In genomic region chr10:14740684-14741247, GRCh38 we compare ENCODE assay signal across 10 cellular contexts. TPM values are rescaled to one million over a fixed set of nuclear protein-coding genes. Genes with fewer than 3 reads are reported as not detected.
DNase-seq lines count a peak whose midpoint lies in the region; ATAC-seq, FAIRE-seq and TF ChIP-seq lines count a peak whose summit lies in the region.
"Had no signal": no experiment of that assay in that cellular context is flagged by ENCODE, and none has a peak within 500 bp of the region (broad histone marks: within the 10 kb centered on the region; RNA-seq: fewer than 3 reads in every experiment).

No MANE protein-coding gene starts in this region.

- H3K27ac ChIP-seq in mucosa of rectum (ENCODE audit: low read depth in 2 of 2, low read length in 2 of 2) (peak overlapping the region; percentile 53 to 71), prostate gland (no peak overlapping the region), kidney (ENCODE audit: low read depth in 2 of 2, low read length in 2 of 2) (peak overlapping the region in 1 of 2 donors; percentile 66)

- no peak overlapping the region for H3K4me3 ChIP-seq in mucosa of rectum (ENCODE audit: low read length in 2 of 2)
- no peak overlapping the region for H3K4me3 ChIP-seq in prostate gland
- no peak overlapping the region for H3K4me3 ChIP-seq in kidney (ENCODE audit: low read length in 2 of 2)

- DNase-seq in GDM1 (lab: John Stamatoyannopoulos, UW) (peak; percentile 18), T-cell (no peak), prostate gland (ENCODE audit: low spot score) (no peak), kidney (no peak), head of caudate nucleus (no peak), NCI-H69 (lab: John Stamatoyannopoulos, UW) (no peak)
- DNase-seq: activated naive CD4-positive, alpha-beta T cell; DMS79 treated with DMSO at 0.1 percent for 48 hours had no signal

- H3K36me3 Mint-ChIP-seq in T-cell, result peaks cover 3% of the 10 kb centered on the region

- no peaks in the 10 kb centered on the region for H3K27me3 ChIP-seq in mucosa of rectum (ENCODE audit: control insufficient read depth in 2 of 2, insufficient read depth in 2 of 2, low read length in 2 of 2)
- H3K27me3 ChIP-seq in prostate gland (replicated peaks; ENCODE audit: insufficient read depth), result no peaks in the 10 kb centered on the region

- no peak for TF ChIP-seq POLR2A in prostate gland (IDR thresholded peaks at IDR 0.05)

- ATAC-seq in HG02610 (IDR thresholded peaks at IDR 0.05; ENCODE audit: unreplicated experiment) (peak; percentile 52), T-cell (replicated peaks in 1 of 4) (no peak)

- no peak overlapping the region for H3K4me3 Mint-ChIP-seq in T-cell

- peak overlapping the region; percentile 34 to 71 for H3K27ac Mint-ChIP-seq in T-cell

- H3K27me3 Mint-ChIP-seq in T-cell, result no peaks in the 10 kb centered on the region

- intact Hi-C loops in prostate gland (cut with DNase I) (no loop called here), kidney (cut with DNase I) (no loop called here), head of caudate nucleus (cut with DNase I) (no loop called here)

- CTCF ChIA-PET in T-cell (lab: Charles Lee), result no interaction called here

- H3K9ac ChIP-seq in mucosa of rectum (ENCODE audit: low read depth in 1 of 2, low read length in 2 of 2), result no peak overlapping the region
- no peak overlapping the region for H3K9ac ChIP-seq in kidney (ENCODE audit: low read length in 2 of 2)

- H3K9me3 ChIP-seq in mucosa of rectum (ENCODE audit: control insufficient read depth in 2 of 2, low read length in 2 of 2), result no peaks in the 10 kb centered on the region
- H3K9me3 ChIP-seq in prostate gland, result no peaks in the 10 kb centered on the region
- H3K9me3 ChIP-seq in kidney (ENCODE audit: control insufficient read depth in 1 of 2, low read length in 2 of 2), result no peaks in the 10 kb centered on the region

- POLR2A ChIA-PET in T-cell (lab: Charles Lee), result interaction anchor here in 1 of 2 donors (0.6 kb wide), 1 partner anchor 170 kb away, joined by 5 read pairs; no protein-coding TSS in a partner anchor

- TF ChIP-seq CTCF in prostate gland (IDR thresholded peaks at IDR 0.05) (no peak), kidney (IDR thresholded peaks at IDR 0.05; ENCODE audit: borderline replicate concordance, extremely low read depth, insufficient read depth) (no peak)

- peaks cover 10 to 18% of the 10 kb centered on the region in 2 donors for H3K4me1 ChIP-seq in mucosa of rectum (ENCODE audit: control insufficient read depth in 2 of 2, insufficient read depth in 2 of 2, low read length in 2 of 2)
- H3K4me1 ChIP-seq in prostate gland (replicated peaks), result no peaks in the 10 kb centered on the region
- peaks cover 9 to 20% of the 10 kb centered on the region in 2 donors for H3K4me1 ChIP-seq in kidney (ENCODE audit: control insufficient read depth in 1 of 2, insufficient read depth in 1 of 2, low read depth in 1 of 2, low read length in 2 of 2)

- H3K4me1 Mint-ChIP-seq in T-cell, result peaks cover 26 to 64% (median 51%) of the 10 kb centered on the region in 3 donors

- H3K9me3 Mint-ChIP-seq in T-cell, result peaks cover 0 to 5% (median 4%) of the 10 kb centered on the region in 3 donors

- no peak for FAIRE-seq in kidney (lab: Jason Lieb, UNC)

- 71% methylated on average over 3 of the region's 3 CpGs for WGBS in prostate gland

- H3K36me3 ChIP-seq in mucosa of rectum (ENCODE audit: control insufficient read depth in 2 of 2, insufficient read depth in 2 of 2, low read length in 2 of 2), result no peaks in the 10 kb centered on the region
- H3K36me3 ChIP-seq in prostate gland, result no peaks in the 10 kb centered on the region
- no peaks in the 10 kb centered on the region for H3K36me3 ChIP-seq in kidney (ENCODE audit: control insufficient read depth in 1 of 2, insufficient read depth in 2 of 2, low read length in 2 of 2)

RNA-seq across cellular contexts. Expression of gene FAM107B, which starts 33.9 kb away (rescaled TPM):
- total RNA-seq in T-cell (100 to 1,000 TPM; 175 to 298 (median 214) TPM), prostate gland (10 to 100 TPM; 32.9 to 63.9 TPM), kidney (105 TPM)
- 122 TPM for polyA plus RNA-seq in kidney (ENCODE audit: insufficient read depth, low read depth, low replicate concordance)

Comparison
In these comparisons a context has a peak if more than half of its experiments do, and no peak if none do; other contexts are left out.
1. H3K27ac ChIP-seq: peak in mucosa of rectum (2 of 2); none in prostate gland (0 of 2).